1 cellular context compared by ENCODE assay signal in the genomic region with DNA sequence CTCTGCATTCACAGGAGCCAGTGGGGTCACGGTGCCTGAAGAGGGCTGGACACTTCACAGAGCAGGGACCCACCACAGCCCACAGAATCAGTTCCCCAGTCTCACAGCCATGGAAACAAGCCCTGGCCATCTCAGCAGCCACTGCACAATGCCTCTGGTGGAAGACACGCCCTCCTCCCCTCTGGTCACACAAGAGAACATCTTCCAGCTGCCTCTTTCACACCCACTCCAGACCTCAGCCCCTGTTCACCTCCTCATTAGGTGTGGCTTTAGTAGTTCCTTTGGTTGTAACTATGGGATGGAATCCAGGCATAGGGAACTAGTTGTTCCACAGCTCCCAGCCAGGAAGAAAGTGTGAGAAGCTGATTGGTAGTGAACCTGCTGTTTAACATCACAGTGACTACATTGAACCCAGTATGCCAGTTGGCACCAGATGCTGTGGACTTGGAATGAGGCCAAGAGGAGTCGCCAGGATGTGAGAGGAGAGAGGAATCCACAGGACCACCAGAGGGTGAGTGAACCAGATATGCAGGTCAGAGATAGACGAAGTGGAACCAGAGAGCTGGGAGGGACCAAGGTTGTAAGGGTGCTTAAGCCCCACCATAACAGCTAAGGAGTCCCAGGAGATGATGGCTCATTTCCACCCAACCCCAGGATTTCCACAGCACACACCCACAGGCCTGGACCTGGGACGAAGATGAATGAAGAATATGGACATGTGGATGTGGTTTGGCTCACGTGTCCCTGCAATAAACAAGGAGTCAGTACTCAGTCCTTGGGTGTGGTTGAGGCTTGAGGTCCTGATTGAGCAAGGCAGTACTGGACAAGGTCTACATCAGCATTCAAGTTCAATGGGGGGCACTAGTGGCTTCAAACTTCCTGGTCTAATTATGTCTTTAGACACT.
TF ChIP-seq lines count a peak whose summit lies in the region.

No MANE protein-coding gene starts in this region.

TF ChIP-seq in SK-N-SH, 30 proteins besides CTCF, POLR2A, EP300 and RAD21:
- no peak for TF ChIP-seq MXI1 (IDR thresholded peaks at IDR 0.05; ENCODE audit: low read depth, low read length)
- TF ChIP-seq, protein P1, sequence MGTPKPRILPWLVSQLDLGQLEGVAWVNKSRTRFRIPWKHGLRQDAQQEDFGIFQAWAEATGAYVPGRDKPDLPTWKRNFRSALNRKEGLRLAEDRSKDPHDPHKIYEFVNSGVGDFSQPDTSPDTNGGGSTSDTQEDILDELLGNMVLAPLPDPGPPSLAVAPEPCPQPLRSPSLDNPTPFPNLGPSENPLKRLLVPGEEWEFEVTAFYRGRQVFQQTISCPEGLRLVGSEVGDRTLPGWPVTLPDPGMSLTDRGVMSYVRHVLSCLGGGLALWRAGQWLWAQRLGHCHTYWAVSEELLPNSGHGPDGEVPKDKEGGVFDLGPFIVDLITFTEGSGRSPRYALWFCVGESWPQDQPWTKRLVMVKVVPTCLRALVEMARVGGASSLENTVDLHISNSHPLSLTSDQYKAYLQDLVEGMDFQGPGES (IDR thresholded peaks at IDR 0.05; ENCODE audit: low read depth, low read length): no peak
- no peak for TF ChIP-seq GABPA (IDR thresholded peaks at IDR 0.05; ENCODE audit: low read depth)
- no peak for TF ChIP-seq POLR2AphosphoS5 (IDR thresholded peaks at IDR 0.05; ENCODE audit: low read depth, low read length)
- TF ChIP-seq, protein P2, sequence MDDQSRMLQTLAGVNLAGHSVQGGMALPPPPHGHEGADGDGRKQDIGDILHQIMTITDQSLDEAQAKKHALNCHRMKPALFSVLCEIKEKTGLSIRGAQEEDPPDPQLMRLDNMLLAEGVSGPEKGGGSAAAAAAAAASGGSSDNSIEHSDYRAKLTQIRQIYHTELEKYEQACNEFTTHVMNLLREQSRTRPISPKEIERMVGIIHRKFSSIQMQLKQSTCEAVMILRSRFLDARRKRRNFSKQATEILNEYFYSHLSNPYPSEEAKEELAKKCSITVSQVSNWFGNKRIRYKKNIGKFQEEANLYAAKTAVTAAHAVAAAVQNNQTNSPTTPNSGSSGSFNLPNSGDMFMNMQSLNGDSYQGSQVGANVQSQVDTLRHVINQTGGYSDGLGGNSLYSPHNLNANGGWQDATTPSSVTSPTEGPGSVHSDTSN (IDR thresholded peaks at IDR 0.05): no peak
- no peak for TF ChIP-seq GATA2 (CRISPR knock-in tag; IDR thresholded peaks at IDR 0.05)
- TF ChIP-seq, protein P3, sequence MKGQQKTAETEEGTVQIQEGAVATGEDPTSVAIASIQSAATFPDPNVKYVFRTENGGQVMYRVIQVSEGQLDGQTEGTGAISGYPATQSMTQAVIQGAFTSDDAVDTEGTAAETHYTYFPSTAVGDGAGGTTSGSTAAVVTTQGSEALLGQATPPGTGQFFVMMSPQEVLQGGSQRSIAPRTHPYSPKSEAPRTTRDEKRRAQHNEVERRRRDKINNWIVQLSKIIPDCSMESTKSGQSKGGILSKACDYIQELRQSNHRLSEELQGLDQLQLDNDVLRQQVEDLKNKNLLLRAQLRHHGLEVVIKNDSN (IDR thresholded peaks at IDR 0.05; ENCODE audit: borderline replicate concordance, low read depth): no peak
- TF ChIP-seq, protein P4, sequence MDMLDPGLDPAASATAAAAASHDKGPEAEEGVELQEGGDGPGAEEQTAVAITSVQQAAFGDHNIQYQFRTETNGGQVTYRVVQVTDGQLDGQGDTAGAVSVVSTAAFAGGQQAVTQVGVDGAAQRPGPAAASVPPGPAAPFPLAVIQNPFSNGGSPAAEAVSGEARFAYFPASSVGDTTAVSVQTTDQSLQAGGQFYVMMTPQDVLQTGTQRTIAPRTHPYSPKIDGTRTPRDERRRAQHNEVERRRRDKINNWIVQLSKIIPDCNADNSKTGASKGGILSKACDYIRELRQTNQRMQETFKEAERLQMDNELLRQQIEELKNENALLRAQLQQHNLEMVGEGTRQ (IDR thresholded peaks at IDR 0.05; ENCODE audit: borderline replicate concordance, low read depth, low read length): no peak
- TF ChIP-seq YY1 (IDR thresholded peaks at IDR 0.05; ENCODE audit: low read depth): no peak
- no peak for TF ChIP-seq FOXJ3 (CRISPR knock-in tag; IDR thresholded peaks at IDR 0.05)
- no peak for TF ChIP-seq CHD2 (IDR thresholded peaks at IDR 0.05; ENCODE audit: low read length, partially characterized antibody)
- no peak for TF ChIP-seq NFIC (IDR thresholded peaks at IDR 0.05; ENCODE audit: borderline replicate concordance)
- TF ChIP-seq, protein P5, sequence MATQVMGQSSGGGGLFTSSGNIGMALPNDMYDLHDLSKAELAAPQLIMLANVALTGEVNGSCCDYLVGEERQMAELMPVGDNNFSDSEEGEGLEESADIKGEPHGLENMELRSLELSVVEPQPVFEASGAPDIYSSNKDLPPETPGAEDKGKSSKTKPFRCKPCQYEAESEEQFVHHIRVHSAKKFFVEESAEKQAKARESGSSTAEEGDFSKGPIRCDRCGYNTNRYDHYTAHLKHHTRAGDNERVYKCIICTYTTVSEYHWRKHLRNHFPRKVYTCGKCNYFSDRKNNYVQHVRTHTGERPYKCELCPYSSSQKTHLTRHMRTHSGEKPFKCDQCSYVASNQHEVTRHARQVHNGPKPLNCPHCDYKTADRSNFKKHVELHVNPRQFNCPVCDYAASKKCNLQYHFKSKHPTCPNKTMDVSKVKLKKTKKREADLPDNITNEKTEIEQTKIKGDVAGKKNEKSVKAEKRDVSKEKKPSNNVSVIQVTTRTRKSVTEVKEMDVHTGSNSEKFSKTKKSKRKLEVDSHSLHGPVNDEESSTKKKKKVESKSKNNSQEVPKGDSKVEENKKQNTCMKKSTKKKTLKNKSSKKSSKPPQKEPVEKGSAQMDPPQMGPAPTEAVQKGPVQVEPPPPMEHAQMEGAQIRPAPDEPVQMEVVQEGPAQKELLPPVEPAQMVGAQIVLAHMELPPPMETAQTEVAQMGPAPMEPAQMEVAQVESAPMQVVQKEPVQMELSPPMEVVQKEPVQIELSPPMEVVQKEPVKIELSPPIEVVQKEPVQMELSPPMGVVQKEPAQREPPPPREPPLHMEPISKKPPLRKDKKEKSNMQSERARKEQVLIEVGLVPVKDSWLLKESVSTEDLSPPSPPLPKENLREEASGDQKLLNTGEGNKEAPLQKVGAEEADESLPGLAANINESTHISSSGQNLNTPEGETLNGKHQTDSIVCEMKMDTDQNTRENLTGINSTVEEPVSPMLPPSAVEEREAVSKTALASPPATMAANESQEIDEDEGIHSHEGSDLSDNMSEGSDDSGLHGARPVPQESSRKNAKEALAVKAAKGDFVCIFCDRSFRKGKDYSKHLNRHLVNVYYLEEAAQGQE (IDR thresholded peaks at IDR 0.05; ENCODE audit: low read depth, low read length): no peak
- no peak for TF ChIP-seq SMC3 (IDR thresholded peaks at IDR 0.05; ENCODE audit: low read depth, low read length)
- no peak for TF ChIP-seq JUND (IDR thresholded peaks at IDR 0.05)
- no peak for TF ChIP-seq EZH2phosphoT487 (IDR thresholded peaks at IDR 0.05; ENCODE audit: borderline replicate concordance, low read depth)
- TF ChIP-seq, protein P6, sequence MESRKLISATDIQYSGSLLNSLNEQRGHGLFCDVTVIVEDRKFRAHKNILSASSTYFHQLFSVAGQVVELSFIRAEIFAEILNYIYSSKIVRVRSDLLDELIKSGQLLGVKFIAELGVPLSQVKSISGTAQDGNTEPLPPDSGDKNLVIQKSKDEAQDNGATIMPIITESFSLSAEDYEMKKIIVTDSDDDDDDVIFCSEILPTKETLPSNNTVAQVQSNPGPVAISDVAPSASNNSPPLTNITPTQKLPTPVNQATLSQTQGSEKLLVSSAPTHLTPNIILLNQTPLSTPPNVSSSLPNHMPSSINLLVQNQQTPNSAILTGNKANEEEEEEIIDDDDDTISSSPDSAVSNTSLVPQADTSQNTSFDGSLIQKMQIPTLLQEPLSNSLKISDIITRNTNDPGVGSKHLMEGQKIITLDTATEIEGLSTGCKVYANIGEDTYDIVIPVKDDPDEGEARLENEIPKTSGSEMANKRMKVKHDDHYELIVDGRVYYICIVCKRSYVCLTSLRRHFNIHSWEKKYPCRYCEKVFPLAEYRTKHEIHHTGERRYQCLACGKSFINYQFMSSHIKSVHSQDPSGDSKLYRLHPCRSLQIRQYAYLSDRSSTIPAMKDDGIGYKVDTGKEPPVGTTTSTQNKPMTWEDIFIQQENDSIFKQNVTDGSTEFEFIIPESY (IDR thresholded peaks at IDR 0.05; ENCODE audit: borderline replicate concordance, low read depth): no peak
- TF ChIP-seq SIN3A (IDR thresholded peaks at IDR 0.05; ENCODE audit: borderline replicate concordance, low read depth, low read length): no peak
- no peak for TF ChIP-seq RFX5 (IDR thresholded peaks at IDR 0.05; ENCODE audit: low read length)
- TF ChIP-seq FOSL2 (IDR thresholded peaks at IDR 0.05; ENCODE audit: borderline replicate concordance, low read depth): no peak
TF ChIP-seq in SK-N-SH: peak in this region for 0.
